Comparison of ENCODE assay signal across 8 cellular contexts in the genomic region with DNA sequence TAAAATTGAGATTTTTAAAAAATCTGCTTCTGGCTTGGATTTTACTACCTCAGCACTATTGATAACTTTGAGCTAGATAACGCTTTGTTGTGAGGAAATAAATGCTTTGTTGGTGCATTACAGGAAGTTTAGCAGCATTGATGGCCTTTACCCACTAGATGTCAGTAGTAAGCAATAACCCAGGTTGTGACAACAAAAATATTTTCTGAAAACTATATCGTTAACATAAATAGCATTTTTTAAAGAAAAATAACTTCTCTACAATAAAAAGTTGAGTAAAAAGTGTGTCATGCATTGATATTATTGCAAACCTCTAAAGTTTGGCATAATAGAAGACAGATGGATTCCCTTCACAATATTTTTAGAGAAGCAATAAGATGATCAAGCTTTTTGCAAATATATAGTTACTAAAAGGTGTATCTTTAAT.
DNase-seq lines count a peak whose midpoint lies in the region; ATAC-seq and TF ChIP-seq lines count a peak whose summit lies in the region.

No MANE protein-coding gene starts in this region.

- H3K9me3 ChIP-seq in Caco-2 (no peaks in the 10 kb centered on the region), body of pancreas (no peaks in the 10 kb centered on the region), tibial artery (no peaks in the 10 kb centered on the region)

- no peak for ATAC-seq in body of pancreas
- ATAC-seq in GM21528 (IDR thresholded peaks at IDR 0.05; ENCODE audit: low FRiP score, unreplicated experiment) = no peak

- TF ChIP-seq POLR2A in body of pancreas (IDR thresholded peaks at IDR 0.05) = no peak

- H3K27me3 Mint-ChIP-seq in Caco-2 (ENCODE audit: insufficient read depth, unreplicated experiment) = no peaks in the 10 kb centered on the region

- POLR2A ChIA-PET in Caco-2 (lab: Charles Lee) = no interaction called here

- H3K27ac ChIP-seq in body of pancreas (no peak overlapping the region), tibial artery (no peak overlapping the region)

- no peaks in the 10 kb centered on the region for H3K9me3 Mint-ChIP-seq in Caco-2 (ENCODE audit: unreplicated experiment)

- BruUV-seq in Caco-2 (replicated peaks; lab: Mats Ljungman, UMichigan) = no TSS peak

- H3K4me3 ChIP-seq in Caco-2 (ENCODE audit: low read depth, low read length) (no peak overlapping the region), body of pancreas (no peak overlapping the region), tibial artery (no peak overlapping the region)

- H3K27me3 ChIP-seq in Caco-2 (replicated peaks; ENCODE audit: control insufficient read depth, insufficient read depth, low read length) (no peaks in the 10 kb centered on the region), body of pancreas (no peaks in the 10 kb centered on the region), tibial artery (no peaks in the 10 kb centered on the region)

- WGBS in body of pancreas, 2 donors = 6% methylated on average over 2 of the region's 2 CpGs

- no peaks in the 10 kb centered on the region for H3K4me1 Mint-ChIP-seq in Caco-2 (ENCODE audit: low read depth, unreplicated experiment)

- intact Hi-C loops in Caco-2 (cut with micrococcal nuclease; ENCODE audit: unreplicated experiment) (loop anchor here (1.0 to 2.0 kb wide), 2 partner anchors 359 to 912 kb away; no protein-coding TSS in a partner anchor), body of pancreas (cut with DNase I) (no loop called here), tibial artery (cut with DNase I; ENCODE audit: low total_unique reads) (no loop called here)

- no peaks in the 10 kb centered on the region for H3K36me3 Mint-ChIP-seq in Caco-2 (ENCODE audit: insufficient read depth, unreplicated experiment)

- no peaks in the 10 kb centered on the region for H3K36me3 ChIP-seq in Caco-2 (ENCODE audit: control insufficient read depth, insufficient read depth, low read length)
- H3K36me3 ChIP-seq in body of pancreas (replicated peaks in 1 of 2; ENCODE audit: insufficient read depth in 1 of 2, low read depth in 2 of 2) = no peaks in the 10 kb centered on the region
- H3K36me3 ChIP-seq in tibial artery = no peaks in the 10 kb centered on the region

- DNase-seq in Caco-2 = peak in 1 of 2 experiments; percentile 10
- peak; percentile 28 for DNase-seq in KBM-7
- no peak for DNase-seq in body of pancreas
- peak; percentile 12 for DNase-seq in midbrain (lab: John Stamatoyannopoulos, UW)
- DNase-seq in activated CD4-positive, alpha-beta T cell treated with anti-CD3 and anti-CD28 coated beads, Interleukin-2, amount 50 U/mL, for 1 hour = no peak
- no peak for DNase-seq in central memory CD4-positive, alpha-beta T cell
- no peak for DNase-seq in tibial artery

- no peak overlapping the region for H3K4me3 Mint-ChIP-seq in Caco-2 (ENCODE audit: unreplicated experiment)

- in situ Hi-C loops in KBM-7 (cut with MboI; ENCODE audit: low pct_unique_long_range_greater_than_20kb, low sequenced_read_pairs) = no loop called here

- TF ChIP-seq CTCF in Caco-2 (IDR thresholded peaks at IDR 0.05; ENCODE audit: insufficient read depth in 1 of 2, low read depth in 1 of 2, low read length in 1 of 2, severe bottlenecking in 1 of 2, unreplicated experiment in 1 of 2) = peak; percentile 69 to 73
- peak; percentile 21 to 55 (median 53) for TF ChIP-seq CTCF in body of pancreas (IDR thresholded peaks at IDR 0.05)
- peak in 1 of 2 experiments; percentile 8 for TF ChIP-seq CTCF in tibial artery (IDR thresholded peaks at IDR 0.05)

- CTCF ChIA-PET in Caco-2 (lab: Charles Lee) = interaction anchor here (0.6 to 0.7 kb wide), 2 partner anchors 360 to 1630 kb away, joined by 3 to 5 read pairs; no protein-coding TSS in a partner anchor

- H3K27ac Mint-ChIP-seq in Caco-2 (ENCODE audit: unreplicated experiment) = no peak overlapping the region

- H3K4me1 ChIP-seq in Caco-2 = peaks cover 4% of the 10 kb centered on the region
- H3K4me1 ChIP-seq in body of pancreas = peaks cover 9% of the 10 kb centered on the region
- no peaks in the 10 kb centered on the region for H3K4me1 ChIP-seq in tibial artery

Comparison
In these comparisons a context has a peak if more than half of its experiments do, and no peak if none do; other contexts are left out.
1. DNase-seq: peak in KBM-7 (single experiment) and midbrain (single experiment); none in body of pancreas (0 of 4), activated CD4-positive, alpha-beta T cell treated with anti-CD3 and anti-CD28 coated beads, Interleukin-2, amount 50 U/mL, for 1 hour (single experiment), central memory CD4-positive, alpha-beta T cell (single experiment) and tibial artery (0 of 2).